23 cellular contexts compared by ENCODE assay signal in the genomic region with DNA sequence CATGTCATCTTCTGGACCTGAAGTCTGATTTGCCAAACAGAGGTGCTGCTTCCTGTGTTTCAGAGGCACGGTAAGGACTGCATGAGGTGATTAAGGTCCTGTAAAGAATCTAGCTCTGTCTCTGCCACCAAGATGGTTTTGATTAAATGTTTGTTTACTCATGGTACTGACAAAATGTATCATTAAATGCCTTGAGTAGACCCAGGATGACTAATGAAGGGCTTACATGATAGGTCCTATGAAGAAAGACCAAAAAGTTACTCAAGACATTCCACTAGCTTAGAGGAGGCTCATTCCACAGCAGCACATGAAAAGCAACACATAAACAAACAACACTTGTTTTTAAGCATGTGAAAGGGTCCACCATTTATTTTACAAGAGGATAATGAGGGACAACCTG.
DNase-seq lines count a peak whose midpoint lies in the region; ATAC-seq and TF ChIP-seq lines count a peak whose summit lies in the region.
"Had no signal": no experiment of that assay in that cellular context is flagged by ENCODE, and none has a peak within 500 bp of the region (broad histone marks: within the 10 kb centered on the region; RNA-seq: fewer than 3 reads in every experiment).

No MANE protein-coding gene starts in this region.

- ATAC-seq in heart right ventricle: no peak
- ATAC-seq: activated T-cell treated with anti-CD3 and anti-CD28 coated beads, Interleukin-2, amount 50 U/mL, for 72 hours; left lung; stimulated activated effector memory CD8-positive, alpha-beta T cell treated with anti-CD3 and anti-CD28 coated beads, Interleukin-12 subunit alpha, Interleukin-12 subunit beta, amount 100 ng/mL, for 72 hours had no signal

- H3K9me3 Mint-ChIP-seq in MCF 10A (ENCODE audit: unreplicated experiment): no peaks in the 10 kb centered on the region

- H3K36me3 Mint-ChIP-seq in MCF 10A (ENCODE audit: insufficient read depth, unreplicated experiment): no peaks in the 10 kb centered on the region
- H3K36me3 Mint-ChIP-seq: stimulated activated effector memory CD8-positive, alpha-beta T cell treated with anti-CD3 and anti-CD28 coated beads, Interleukin-12 subunit alpha, Interleukin-12 subunit beta, amount 100 ng/mL, for 72 hours; type B pancreatic cell had no signal

- no peaks in the 10 kb centered on the region for H3K4me1 ChIP-seq in breast epithelium
- peaks cover 30% of the 10 kb centered on the region for H3K4me1 ChIP-seq in adipocyte (ENCODE audit: control insufficient read depth, insufficient read depth, low read length)
- H3K4me1 ChIP-seq in heart right ventricle: no peaks in the 10 kb centered on the region
- H3K4me1 ChIP-seq: colonic mucosa, left lung, parathyroid adenoma had no signal

- H3K9me3 ChIP-seq in breast epithelium: no peaks in the 10 kb centered on the region
- peaks cover 16% of the 10 kb centered on the region for H3K9me3 ChIP-seq in adipocyte (ENCODE audit: control insufficient read depth, low read length)
- peaks cover 0 to 8% (median under 1%) of the 10 kb centered on the region in 11 donors for H3K9me3 ChIP-seq in heart right ventricle
- H3K9me3 ChIP-seq: colonic mucosa, SK-N-SH had no signal

- intact Hi-C loops in MCF 10A (cut with micrococcal nuclease): no loop called here
- intact Hi-C loops in breast epithelium (cut with DNase I; ENCODE audit: low total_unique reads): no loop called here
- intact Hi-C loops in heart right ventricle (cut with DNase I): no loop called here

- peak; percentile 64 for DNase-seq in MCF 10A (ENCODE audit: unreplicated experiment)
- no peak for DNase-seq in breast epithelium (ENCODE audit: low spot score in 2 of 2)
- peak; percentile 96 for DNase-seq in adipocyte (ENCODE audit: low read depth)
- peak; percentile 76 for DNase-seq in fibroblast of the aortic adventitia (ENCODE audit: low read depth)
- no peak for DNase-seq in hippocampal formation (lab: John Stamatoyannopoulos, UW)
- no peak for DNase-seq in heart right ventricle
- DNase-seq in C1 segment of cervical spinal cord (lab: John Stamatoyannopoulos, UW): no peak
- no peak for DNase-seq in stimulated activated CD4-positive, alpha-beta T cell treated with anti-CD3 and anti-CD28 coated beads, Interleukin-4, amount 100 ng/mL, for 4 hours
- DNase-seq: activated CD4-positive, alpha-beta T cell treated with anti-CD3 and anti-CD28 coated beads, Interleukin-2, amount 50 U/mL, for 4 hours; activated T-cell treated with anti-CD3 and anti-CD28 coated beads, Interleukin-2, amount 50 U/mL, for 72 hours; colonic mucosa; COR-L47; GDM1; H9; KBM-7; left lung; NCI-H1417 treated with DMSO at 0.1 percent for 48 hours; NCI-H345; SK-N-SH had no signal

- peak overlapping the region; percentile 60 for H3K9ac ChIP-seq in adipocyte (ENCODE audit: low read length)
- H3K9ac ChIP-seq: parathyroid adenoma, SK-N-SH had no signal

- BruUV-seq in MCF 10A (replicated peaks; lab: Mats Ljungman, UMichigan): no TSS peak

- H3K4me1 Mint-ChIP-seq in MCF 10A (ENCODE audit: insufficient read depth, unreplicated experiment): no peaks in the 10 kb centered on the region
- H3K4me1 Mint-ChIP-seq: stimulated activated effector memory CD8-positive, alpha-beta T cell treated with anti-CD3 and anti-CD28 coated beads, Interleukin-12 subunit alpha, Interleukin-12 subunit beta, amount 100 ng/mL, for 72 hours had no signal

- CTCF ChIA-PET in MCF 10A (lab: Yijun Ruan, JAX): interaction anchor here (0.6 to 1.2 kb wide), 6 partner anchors 10 to 223 kb away, joined by 3 to 4 read pairs (median 3); no protein-coding TSS in a partner anchor

- POLR2A ChIA-PET in MCF 10A (lab: Yijun Ruan, JAX): interaction anchor here (0.5 to 1.9 kb wide), 4 partner anchors 30 to 52 kb away, joined by 3 to 5 read pairs (median 4); no protein-coding TSS in a partner anchor

- peak overlapping the region; percentile 5 for H3K27ac Mint-ChIP-seq in MCF 10A (ENCODE audit: low read depth, unreplicated experiment)
- H3K27ac Mint-ChIP-seq: activated T-cell treated with anti-CD3 and anti-CD28 coated beads, Interleukin-2, amount 50 U/mL, for 72 hours; stimulated activated effector memory CD8-positive, alpha-beta T cell treated with anti-CD3 and anti-CD28 coated beads, Interleukin-12 subunit alpha, Interleukin-12 subunit beta, amount 100 ng/mL, for 72 hours; type B pancreatic cell had no signal

- no peaks in the 10 kb centered on the region for H3K27me3 Mint-ChIP-seq in MCF 10A (ENCODE audit: insufficient read depth, unreplicated experiment)

- no peaks in the 10 kb centered on the region for H3K27me3 ChIP-seq in breast epithelium
- no peaks in the 10 kb centered on the region for H3K27me3 ChIP-seq in adipocyte (replicated peaks; ENCODE audit: control insufficient read depth, insufficient read depth, low read length)
- peaks cover 0 to 24% (median 0%) of the 10 kb centered on the region in 7 donors for H3K27me3 ChIP-seq in heart right ventricle
- H3K27me3 ChIP-seq: colonic mucosa had no signal

- TF ChIP-seq CTCF in MCF 10A (IDR thresholded peaks at IDR 0.05; ENCODE audit: unreplicated experiment) (no peak), breast epithelium (IDR thresholded peaks at IDR 0.05) (no peak), fibroblast of the aortic adventitia (IDR thresholded peaks at IDR 0.05; ENCODE audit: insufficient read depth, low read length) (no peak), heart right ventricle (IDR thresholded peaks at IDR 0.05) (no peak)

- no peak overlapping the region for H3K4me3 ChIP-seq in breast epithelium
- no peak overlapping the region for H3K4me3 ChIP-seq in adipocyte (ENCODE audit: low read length)
- no peak overlapping the region for H3K4me3 ChIP-seq in fibroblast of the aortic adventitia (ENCODE audit: low read depth, low read length)
- no peak overlapping the region for H3K4me3 ChIP-seq in heart right ventricle
- H3K4me3 ChIP-seq: colonic mucosa, left lung, smooth muscle cell had no signal

- H3K4me3 Mint-ChIP-seq in MCF 10A (ENCODE audit: unreplicated experiment): no peak overlapping the region
- H3K4me3 Mint-ChIP-seq: activated T-cell treated with anti-CD3 and anti-CD28 coated beads, Interleukin-2, amount 50 U/mL, for 72 hours; H9; stimulated activated effector memory CD8-positive, alpha-beta T cell treated with anti-CD3 and anti-CD28 coated beads, Interleukin-12 subunit alpha, Interleukin-12 subunit beta, amount 100 ng/mL, for 72 hours; type B pancreatic cell had no signal

- WGBS in heart right ventricle, 2 donors: 36 to 44% methylated on average over 1 of the region's 1 CpG

- TF ChIP-seq POLR2A in breast epithelium (IDR thresholded peaks at IDR 0.05): no peak

- H3K27ac ChIP-seq in breast epithelium: no peak overlapping the region
- H3K27ac ChIP-seq in heart right ventricle: no peak overlapping the region
- H3K27ac ChIP-seq: colonic mucosa, left lung, parathyroid adenoma had no signal

- H3K36me3 ChIP-seq in breast epithelium (no peaks in the 10 kb centered on the region), adipocyte (ENCODE audit: control insufficient read depth, insufficient read depth, low read length, severe bottlenecking) (no peaks in the 10 kb centered on the region), heart right ventricle (no peaks in the 10 kb centered on the region)
- H3K36me3 ChIP-seq: colonic mucosa, left lung had no signal

Comparison
In these comparisons a context has a peak if more than half of its experiments do, and no peak if none do; other contexts are left out.
1. DNase-seq: peak in MCF 10A (single experiment), adipocyte (single experiment) and fibroblast of the aortic adventitia (single experiment); none in breast epithelium (0 of 2), hippocampal formation (0 of 2), heart right ventricle (0 of 2), C1 segment of cervical spinal cord (0 of 14) and stimulated activated CD4-positive, alpha-beta T cell treated with anti-CD3 and anti-CD28 coated beads, Interleukin-4, amount 100 ng/mL, for 4 hours (0 of 2).